7 cellular contexts compared by ENCODE assay signal in genomic region chr5:51230336-51230735, GRCh38.
"Had no signal": no experiment of that assay in that cellular context is flagged by ENCODE, and none has a peak within 500 bp of the region (broad histone marks: within the 10 kb centered on the region; RNA-seq: fewer than 3 reads in every experiment).

No MANE protein-coding gene starts in this region.

- H3K9ac ChIP-seq: GM23248 had no signal

- H3K4me1 ChIP-seq: HAP-1 had no signal

- H3K36me3 ChIP-seq: HAP-1 had no signal

- H3K4me3 ChIP-seq: GM23248, HAP-1, K562 had no signal

- DNase-seq: GM23248, GOT3, H7, IMR-90, KG1 had no signal

- H3K27ac ChIP-seq: GM23248 had no signal
